ENCODE assay signal across 8 cellular contexts in genomic region chr1:93079685-93080141, GRCh38. TPM values are rescaled to one million over a fixed set of nuclear protein-coding genes. Genes with fewer than 3 reads are reported as not detected.
A peak's percentile ranks its signal among the peaks of the same experiment; 100 is the strongest.
DNase-seq lines count a peak whose midpoint lies in the region; ATAC-seq and TF ChIP-seq lines count a peak whose summit lies in the region.

No MANE protein-coding gene starts in this region.

- peak overlapping the region; percentile 15 for H2BK120ac ChIP-seq in mesenchymal stem cell (ENCODE audit: low read depth, low read length)

- H3K9ac ChIP-seq in mesenchymal stem cell (ENCODE audit: low read length), result peak overlapping the region; percentile 94
- H3K9ac ChIP-seq in stomach smooth muscle (ENCODE audit: low read length in 2 of 2), result peak overlapping the region; percentile 87 to 94

- H3K36me3 ChIP-seq in mesenchymal stem cell (ENCODE audit: control insufficient read depth in 1 of 2, insufficient read depth in 2 of 2, low read depth in 1 of 2, low read length in 2 of 2), result peaks cover 0 to 2% of the 10 kb centered on the region in 2 experiments
- H3K36me3 ChIP-seq in stomach smooth muscle (ENCODE audit: control insufficient read depth in 2 of 2, insufficient read depth in 2 of 2, low read length in 2 of 2), result no peaks in the 10 kb centered on the region

- ATAC-seq in activated B cell treated with CpG ODN at 0.5 μM for 24 hours (ENCODE audit: low read depth), result no peak
- ATAC-seq in effector memory CD8-positive, alpha-beta T cell (replicated peaks), result no peak
- no peak for ATAC-seq in HG02840 (IDR thresholded peaks at IDR 0.05; ENCODE audit: low FRiP score, unreplicated experiment)

- H3K4me1 Mint-ChIP-seq in activated B cell treated with CpG ODN at 0.5 μM for 24 hours, result peaks cover 57% of the 10 kb centered on the region
- peaks cover 31 to 47% of the 10 kb centered on the region in 2 donors for H3K4me1 Mint-ChIP-seq in effector memory CD8-positive, alpha-beta T cell (ENCODE audit: low read depth in 2 of 2)

- H3K79me1 ChIP-seq in mesenchymal stem cell (replicated peaks; ENCODE audit: low read length, poor library complexity, severe bottlenecking), result no peaks in the 10 kb centered on the region

- peak overlapping the region; percentile 44 for H3K4me2 ChIP-seq in mesenchymal stem cell (ENCODE audit: low read length, poor library complexity, severe bottlenecking)

- H3K4me3 ChIP-seq in mesenchymal stem cell (ENCODE audit: insufficient read depth in 1 of 2, low read depth in 1 of 2, low read length in 2 of 2) (peak overlapping the region; percentile 85 to 95), stomach smooth muscle (ENCODE audit: low read length in 2 of 2) (peak overlapping the region; percentile 88 to 97)

- no peak overlapping the region for H4K8ac ChIP-seq in mesenchymal stem cell (ENCODE audit: low read length)

- peak overlapping the region in 1 of 2 experiments; percentile 37 for H2BK12ac ChIP-seq in mesenchymal stem cell (ENCODE audit: low read length in 2 of 2)

- H3K23ac ChIP-seq in mesenchymal stem cell (ENCODE audit: low read length in 2 of 2), result no peak overlapping the region

- H3K4ac ChIP-seq in mesenchymal stem cell (ENCODE audit: low read depth in 1 of 2, low read length in 2 of 2), result peak overlapping the region; percentile 46 to 78

- no peak overlapping the region for H2AK5ac ChIP-seq in mesenchymal stem cell (ENCODE audit: low read length, severe bottlenecking)

- TF ChIP-seq CTCF in activated B cell treated with CpG ODN at 0.5 μM for 24 hours (IDR thresholded peaks at IDR 0.05), result no peak

- peaks cover 26% of the 10 kb centered on the region for H3K36me3 Mint-ChIP-seq in activated B cell treated with CpG ODN at 0.5 μM for 24 hours (ENCODE audit: low read depth)
- H3K36me3 Mint-ChIP-seq in effector memory CD8-positive, alpha-beta T cell (ENCODE audit: insufficient read depth), result peaks cover 29% of the 10 kb centered on the region

- H3K9me3 Mint-ChIP-seq in activated B cell treated with CpG ODN at 0.5 μM for 24 hours, result no peaks in the 10 kb centered on the region
- H3K9me3 Mint-ChIP-seq in effector memory CD8-positive, alpha-beta T cell, result no peaks in the 10 kb centered on the region

- intact Hi-C loops in activated B cell treated with CpG ODN at 0.5 μM for 24 hours (cut with micrococcal nuclease) (loop anchor here (1.0 to 10.0 kb wide), 12 partner anchors 37 to 767 kb away; partner anchors contain the start of genes CCDC18, DR1, RPL5 and TMED5), posterior vena cava (cut with DNase I) (no loop called here)

- POLR2A ChIA-PET in activated B cell treated with CpG ODN at 0.5 μM for 24 hours (lab: Charles Lee), result interaction anchor here (0.5 to 3.7 kb wide), 21 partner anchors 12 to 1902 kb away, joined by 3 to 41 read pairs (median 5); partner anchors contain the start of genes CCDC18, DIPK1A, DNTTIP2 and DR1

- H3K27ac ChIP-seq in mesenchymal stem cell (ENCODE audit: low read length, poor library complexity, severe bottlenecking), result peak overlapping the region; percentile 83
- peak overlapping the region; percentile 74 for H3K27ac ChIP-seq in stomach smooth muscle (ENCODE audit: low read length)

- peak overlapping the region; percentile 69 for H2BK5ac ChIP-seq in mesenchymal stem cell (ENCODE audit: low read depth, low read length, poor library complexity, severe bottlenecking)

- H3K9me3 ChIP-seq in mesenchymal stem cell (ENCODE audit: control insufficient read depth, low read length) (no peaks in the 10 kb centered on the region), stomach smooth muscle (ENCODE audit: control insufficient read depth in 2 of 2, low read length in 2 of 2) (no peaks in the 10 kb centered on the region)

- H3K4me1 ChIP-seq in mesenchymal stem cell (ENCODE audit: control insufficient read depth, insufficient read depth, low read depth, low read length) (peaks cover 3% of the 10 kb centered on the region), stomach smooth muscle (ENCODE audit: control insufficient read depth, insufficient read depth, low read length) (peaks cover 10% of the 10 kb centered on the region)

- CTCF ChIA-PET in activated B cell treated with CpG ODN at 0.5 μM for 24 hours (lab: Charles Lee), result interaction anchor here (0.5 to 3.0 kb wide), 16 partner anchors 13 to 765 kb away, joined by 3 to 14 read pairs (median 3); partner anchors contain the start of gene DR1

- no peaks in the 10 kb centered on the region for H3K27me3 Mint-ChIP-seq in activated B cell treated with CpG ODN at 0.5 μM for 24 hours
- no peaks in the 10 kb centered on the region for H3K27me3 Mint-ChIP-seq in effector memory CD8-positive, alpha-beta T cell

- peak overlapping the region; percentile 97 for H3K27ac Mint-ChIP-seq in activated B cell treated with CpG ODN at 0.5 μM for 24 hours
- H3K27ac Mint-ChIP-seq in effector memory CD8-positive, alpha-beta T cell, result peak overlapping the region; percentile 94 to 97

- H3K18ac ChIP-seq in mesenchymal stem cell (ENCODE audit: low read depth in 1 of 2, low read length in 2 of 2), result peak overlapping the region; percentile 8 to 46

- H4K91ac ChIP-seq in mesenchymal stem cell (ENCODE audit: low read length), result no peak overlapping the region

- H3K27me3 ChIP-seq in mesenchymal stem cell (ENCODE audit: control insufficient read depth in 1 of 2, insufficient read depth in 1 of 2, low read length in 2 of 2) (no peaks in the 10 kb centered on the region), stomach smooth muscle (ENCODE audit: control insufficient read depth in 1 of 2, insufficient read depth in 2 of 2, low read length in 2 of 2) (no peaks in the 10 kb centered on the region)

- H2BK15ac ChIP-seq in mesenchymal stem cell (ENCODE audit: low read depth, poor library complexity, severe bottlenecking), result no peak overlapping the region

- H2AFZ ChIP-seq in mesenchymal stem cell (ENCODE audit: low read depth, low read length), result peak overlapping the region; percentile 24

- DNase-seq in D341Med (ENCODE audit: low spot score) (peak; percentile 45), KG1 (lab: John Stamatoyannopoulos, UW) (peak; percentile 52), activated B cell treated with CpG ODN at 0.5 μM for 24 hours (peak; percentile 15), mesenchymal stem cell (peak; percentile 35), posterior vena cava (ENCODE audit: low spot score) (no peak)
- peak in 1 of 3 experiments; percentile 1 for DNase-seq in effector memory CD8-positive, alpha-beta T cell

- H3K14ac ChIP-seq in mesenchymal stem cell (ENCODE audit: low read length in 2 of 2), result peak overlapping the region in 1 of 2 experiments; percentile 9

- H3K4me3 Mint-ChIP-seq in activated B cell treated with CpG ODN at 0.5 μM for 24 hours, result peak overlapping the region; percentile 96
- peak overlapping the region; percentile 94 to 97 for H3K4me3 Mint-ChIP-seq in effector memory CD8-positive, alpha-beta T cell

- WGBS in mesenchymal stem cell, result 2% methylated on average over 12 of the region's 13 CpGs

RNA-seq across cellular contexts. Expression of gene MTF2, which starts 0.6 kb away (rescaled TPM):
- total RNA-seq in activated B cell treated with CpG ODN at 0.5 μM for 24 hours (49.1 and 59.7 TPM in 2 replicates), posterior vena cava (10 to 100 TPM; 13.9 to 17.2 TPM)
- 21.0 TPM for polyA plus RNA-seq in mesenchymal stem cell (2013, experiment 1 of 2)
- 21.0 TPM for polyA plus RNA-seq in mesenchymal stem cell (2013, experiment 2 of 2)
